7 cellular contexts compared by ENCODE assay signal in the genomic region with DNA sequence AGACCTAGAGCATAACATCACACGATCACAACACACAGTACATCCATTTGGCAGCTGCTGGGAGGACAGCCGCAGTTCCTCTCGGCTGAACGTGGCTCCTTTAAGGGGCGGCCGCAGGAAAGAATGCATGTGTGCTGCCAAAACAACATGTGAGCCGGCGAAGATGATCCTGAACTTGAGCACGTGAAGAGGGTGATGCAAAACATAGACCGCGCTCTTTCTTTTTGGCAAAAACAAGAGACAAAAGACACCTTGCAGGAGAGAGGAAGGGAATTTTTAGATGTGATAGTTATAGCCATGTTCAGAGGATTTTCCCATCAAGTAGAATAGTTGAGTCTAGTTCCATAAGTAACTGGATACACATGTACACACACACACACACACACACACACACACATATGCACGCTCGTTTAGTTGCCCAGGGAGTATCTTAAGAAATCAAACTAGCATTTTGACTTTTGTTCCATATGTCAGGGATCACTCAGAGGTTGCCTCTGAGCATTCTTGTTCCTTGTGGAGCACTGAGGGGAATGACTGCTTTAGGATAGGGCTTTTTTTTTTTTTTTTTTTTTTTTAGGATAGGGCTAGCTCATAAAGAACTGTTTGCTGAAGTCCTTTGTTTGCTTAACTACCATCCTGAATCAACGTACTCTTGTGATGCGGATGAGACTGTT. TPM values are rescaled to one million over a fixed set of nuclear protein-coding genes. Genes with fewer than 3 reads are reported as not detected.
DNase-seq lines count a peak whose midpoint lies in the region; ATAC-seq and TF ChIP-seq lines count a peak whose summit lies in the region.

No MANE protein-coding gene starts in this region.

- peaks cover 23% of the 10 kb centered on the region for H3K4me1 Mint-ChIP-seq in MCF 10A (ENCODE audit: insufficient read depth, unreplicated experiment)

- H3K36me3 ChIP-seq in right lobe of liver (no peaks in the 10 kb centered on the region), uterus (no peaks in the 10 kb centered on the region), Karpas-422 (ENCODE audit: insufficient read depth, low read length) (no peaks in the 10 kb centered on the region)

- H3K27me3 Mint-ChIP-seq in MCF 10A (ENCODE audit: insufficient read depth, unreplicated experiment), result no peaks in the 10 kb centered on the region

- H3K27me3 ChIP-seq in right lobe of liver, result no peaks in the 10 kb centered on the region
- no peaks in the 10 kb centered on the region for H3K27me3 ChIP-seq in uterus
- H3K27me3 ChIP-seq in Karpas-422 (ENCODE audit: low read length), result no peaks in the 10 kb centered on the region

- no peak overlapping the region for H3K27ac ChIP-seq in right lobe of liver
- peak overlapping the region; percentile 74 to 76 for H3K27ac ChIP-seq in uterus
- H3K27ac ChIP-seq in Karpas-422 (ENCODE audit: low read length), result no peak overlapping the region

- H3K9me3 ChIP-seq in right lobe of liver (no peaks in the 10 kb centered on the region), uterus (no peaks in the 10 kb centered on the region), Karpas-422 (ENCODE audit: low read length) (no peaks in the 10 kb centered on the region)

- no peaks in the 10 kb centered on the region for H3K9me3 Mint-ChIP-seq in MCF 10A (ENCODE audit: unreplicated experiment)

- no peaks in the 10 kb centered on the region for H3K79me2 ChIP-seq in Karpas-422 (ENCODE audit: low read length)

- BruUV-seq in MCF 10A (replicated peaks; lab: Mats Ljungman, UMichigan), result TSS peak; percentile 70

- H3K27ac Mint-ChIP-seq in MCF 10A (ENCODE audit: low read depth, unreplicated experiment), result peak overlapping the region; percentile 68

- no peaks in the 10 kb centered on the region for H4K20me1 ChIP-seq in Karpas-422 (ENCODE audit: insufficient read depth, low read depth, low read length)

- peak; percentile 77 for DNase-seq in NCI-H1105 (lab: John Stamatoyannopoulos, UW)
- DNase-seq in MCF 10A (ENCODE audit: unreplicated experiment), result peak; percentile 86
- peak; percentile 40 to 72 (median 67) for DNase-seq in right lobe of liver
- peak; percentile 87 to 95 for DNase-seq in uterus
- no peak for DNase-seq in medulla oblongata (ENCODE audit: extremely low spot score)
- no peak for DNase-seq in Karpas-422

- POLR2A ChIA-PET in MCF 10A (lab: Yijun Ruan, JAX), result interaction anchor here (0.6 to 3.6 kb wide), 8 partner anchors 17 to 333 kb away, joined by 3 to 41 read pairs (median 6); a partner anchor contains a TSS

- H3K9me2 ChIP-seq in Karpas-422 (replicated peaks; ENCODE audit: insufficient read depth, low read length), result no peaks in the 10 kb centered on the region

- peak; percentile 79 to 89 (median 83) for ATAC-seq in right lobe of liver
- ATAC-seq in GM21529 (IDR thresholded peaks at IDR 0.05; ENCODE audit: unreplicated experiment), result no peak

- H3K4me3 Mint-ChIP-seq in MCF 10A (ENCODE audit: unreplicated experiment), result peak overlapping the region; percentile 69

- CTCF ChIA-PET in MCF 10A (lab: Yijun Ruan, JAX), result no interaction called here

- TF ChIP-seq POLR2A in right lobe of liver (IDR thresholded peaks at IDR 0.05), result no peak
- no peak for TF ChIP-seq POLR2A in uterus (IDR thresholded peaks at IDR 0.05)

- no peak overlapping the region for H2AFZ ChIP-seq in Karpas-422 (ENCODE audit: low read length)

- H3K36me3 Mint-ChIP-seq in MCF 10A (ENCODE audit: insufficient read depth, unreplicated experiment), result no peaks in the 10 kb centered on the region

- TF ChIP-seq CTCF in MCF 10A (IDR thresholded peaks at IDR 0.05; ENCODE audit: unreplicated experiment) (no peak), right lobe of liver (IDR thresholded peaks at IDR 0.05) (no peak), uterus (IDR thresholded peaks at IDR 0.05) (no peak)

- intact Hi-C loops in MCF 10A (cut with micrococcal nuclease), result loop anchor here (2.0 kb wide), 1 partner anchor 21 kb away; no protein-coding TSS in a partner anchor
- intact Hi-C loops in right lobe of liver (cut with DNase I), result no loop called here
- intact Hi-C loops in uterus (cut with DNase I; ENCODE audit: low total_unique reads), result no loop called here

- H3K4me2 ChIP-seq in Karpas-422 (ENCODE audit: low read depth, low read length, poor library complexity, severe bottlenecking), result no peak overlapping the region

- 20% methylated on average over 15 of the region's 15 CpGs for WGBS in right lobe of liver (ENCODE audit: insufficient coverage, low coverage, low lambda C conversion rate, missing lambda C conversion rate)

- H3K4me1 ChIP-seq in right lobe of liver, result no peaks in the 10 kb centered on the region
- peaks cover 0 to 3% of the 10 kb centered on the region in 2 donors for H3K4me1 ChIP-seq in uterus
- H3K4me1 ChIP-seq in Karpas-422 (ENCODE audit: low read length), result no peaks in the 10 kb centered on the region

- H3K4me3 ChIP-seq in right lobe of liver (no peak overlapping the region), uterus (no peak overlapping the region), Karpas-422 (ENCODE audit: low read length) (no peak overlapping the region)

- no peak overlapping the region for H3K9ac ChIP-seq in Karpas-422 (ENCODE audit: low read length)

RNA-seq across cellular contexts. Expression of a gene that starts 21.7 kb away (rescaled TPM):
- total RNA-seq in MCF 10A (2022) (42.0 and 48.0 TPM in 2 replicates), right lobe of liver (10 to 100 TPM; 14.1 to 17.9 (median 15.9) TPM), uterus (10 to 100 TPM; 22.6 to 49.0 (median 40.9) TPM)
- total RNA-seq in Karpas-422 (2014; rRNA removed; shearing (Covaris generic); ENCODE audit: low replicate concordance), result 14.9 and 17.5 TPM in 2 replicates

Comparison
In these comparisons a context has a peak if more than half of its experiments do, and no peak if none do; other contexts are left out.
1. DNase-seq: peak in NCI-H1105 (single experiment), MCF 10A (single experiment), right lobe of liver (3 of 3) and uterus (2 of 2); none in medulla oblongata (single experiment) and Karpas-422 (single experiment).
2. H3K27ac ChIP-seq: peak in uterus (2 of 2); none in right lobe of liver (0 of 3) and Karpas-422 (single experiment).